Comparison of ENCODE assay signal across 1 cellular context in genomic region chr1:54980528-54981241, GRCh38.
TF ChIP-seq lines count a peak whose summit lies in the region.

Gene TMEM61, plus strand, starts transcription at chr1:54980628. Its CDS starts 438 bp downstream, at chr1:54981066.

TF ChIP-seq in HEK293T, 16 proteins besides CTCF, POLR2A, EP300 and RAD21 (continued from another document):
- TF ChIP-seq CTBP1 (IDR thresholded peaks at IDR 0.05; ENCODE audit: borderline replicate concordance) = no peak
- no peak for TF ChIP-seq LEF1 (IDR thresholded peaks at IDR 0.05; ENCODE audit: borderline replicate concordance)
- TF ChIP-seq HDGF (IDR thresholded peaks at IDR 0.05; ENCODE audit: borderline replicate concordance) = no peak
- TF ChIP-seq SP1 (IDR thresholded peaks at IDR 0.05) = no peak
